In genomic region chr18:66867653-66868052, GRCh38 we compare ENCODE assay signal across 29 cellular contexts.
DNase-seq lines count a peak whose midpoint lies in the region; ATAC-seq, FAIRE-seq and TF ChIP-seq lines count a peak whose summit lies in the region.
"Had no signal": no experiment of that assay in that cellular context is flagged by ENCODE, and none has a peak within 500 bp of the region (broad histone marks: within the 10 kb centered on the region; RNA-seq: fewer than 3 reads in every experiment).

No MANE protein-coding gene starts in this region.

- POLR2A ChIA-PET in A673 (lab: Charles Lee; ENCODE audit: low non-redundant PET) (no interaction called here), OCI-LY7 (lab: Charles Lee) (no interaction called here)

- ATAC-seq in GM21737 (IDR thresholded peaks at IDR 0.05; ENCODE audit: unreplicated experiment) = no peak
- ATAC-seq: activated T-cell treated with anti-CD3 and anti-CD28 coated beads, Interleukin-2, amount 50 U/mL, for 4 hours; gastrocnemius medialis; SK-N-SH treated with all-trans-retinoic acid at 6 μM for 48 hours; T-helper 17 cell had no signal

- no peaks in the 10 kb centered on the region for H3K9me3 Mint-ChIP-seq in astrocyte (ENCODE audit: unreplicated experiment)
- H3K9me3 Mint-ChIP-seq: neural crest cell had no signal

- H3K79me2 ChIP-seq in MM.1S (ENCODE audit: low read length) (no peaks in the 10 kb centered on the region), astrocyte (ENCODE audit: insufficient read depth, low read length) (no peaks in the 10 kb centered on the region), OCI-LY7 (ENCODE audit: insufficient read depth, low read depth, low read length) (no peaks in the 10 kb centered on the region)
- H3K79me2 ChIP-seq: parathyroid adenoma had no signal

- no peaks in the 10 kb centered on the region for H3K9me3 ChIP-seq in A673 (ENCODE audit: low read depth, low read length, poor library complexity, severe bottlenecking)
- H3K9me3 ChIP-seq in MM.1S (replicated peaks; ENCODE audit: insufficient read depth, low read length) = no peaks in the 10 kb centered on the region
- H3K9me3 ChIP-seq in astrocyte (ENCODE audit: insufficient read depth, low read depth, low read length) = no peaks in the 10 kb centered on the region
- no peaks in the 10 kb centered on the region for H3K9me3 ChIP-seq in OCI-LY7 (ENCODE audit: low read length)
- H3K9me3 ChIP-seq: ascending aorta, gastrocnemius medialis, MG63, suprapubic skin had no signal

- TF ChIP-seq CTCF in A673 (conservative IDR thresholded peaks at IDR 0.05; ENCODE audit: low read depth, low read length) (no peak), MM.1S (IDR thresholded peaks at IDR 0.05; ENCODE audit: low read length) (no peak), astrocyte (IDR thresholded peaks at IDR 0.05; ENCODE audit: insufficient read depth, low read depth, low read length) (no peak), OCI-LY7 (conservative IDR thresholded peaks at IDR 0.05; ENCODE audit: low read length) (no peak)

- peak overlapping the region; percentile 77 for H3K27ac Mint-ChIP-seq in astrocyte (ENCODE audit: unreplicated experiment)
- H3K27ac Mint-ChIP-seq: immature natural killer cell, T-helper 17 cell had no signal

- H3K27me3 Mint-ChIP-seq in astrocyte (ENCODE audit: low read depth, unreplicated experiment) = no peaks in the 10 kb centered on the region
- H3K27me3 Mint-ChIP-seq: T-helper 17 cell had no signal

- FAIRE-seq in astrocyte (lab: Jason Lieb, UNC) = no peak

- H3K4me3 ChIP-seq in A673 (ENCODE audit: low read depth, low read length, poor library complexity, severe bottlenecking) = no peak overlapping the region
- H3K4me3 ChIP-seq in MM.1S (ENCODE audit: low read length) = no peak overlapping the region
- no peak overlapping the region for H3K4me3 ChIP-seq in astrocyte (ENCODE audit: insufficient read depth, low read depth, low read length)
- no peak overlapping the region for H3K4me3 ChIP-seq in OCI-LY7 (ENCODE audit: low read depth, low read length, poor library complexity, severe bottlenecking)
- H3K4me3 ChIP-seq: ascending aorta, gastrocnemius medialis, GM23248, MG63, skin epidermis, suprapubic skin had no signal

- intact Hi-C loops in A673 (cut with micrococcal nuclease; ENCODE audit: unreplicated experiment) = no loop called here
- intact Hi-C loops in OCI-LY7 (cut with micrococcal nuclease; ENCODE audit: unreplicated experiment) = no loop called here

- H3K9ac ChIP-seq in MM.1S (ENCODE audit: low read length) (no peak overlapping the region), astrocyte (ENCODE audit: low read length) (no peak overlapping the region)
- H3K9ac ChIP-seq: GM23248, parathyroid adenoma had no signal

- H3K27me3 ChIP-seq in A673 (replicated peaks; ENCODE audit: insufficient read depth, low read depth, low read length, poor library complexity) = no peaks in the 10 kb centered on the region
- no peaks in the 10 kb centered on the region for H3K27me3 ChIP-seq in MM.1S (replicated peaks; ENCODE audit: insufficient read depth, low read length)
- H3K27me3 ChIP-seq in astrocyte (ENCODE audit: insufficient read depth, low read length) = no peaks in the 10 kb centered on the region
- H3K27me3 ChIP-seq: ascending aorta, gastrocnemius medialis, MG63, suprapubic skin had no signal

- H3F3A ChIP-seq in MM.1S (ENCODE audit: insufficient read depth, low read length) = no peaks in the 10 kb centered on the region

- H3K4me2 ChIP-seq in MM.1S (ENCODE audit: low read depth, low read length) (no peak overlapping the region), astrocyte (ENCODE audit: low read length) (no peak overlapping the region), OCI-LY7 (ENCODE audit: low read length) (no peak overlapping the region)

- CTCF ChIA-PET in A673 (lab: Charles Lee) = no interaction called here
- CTCF ChIA-PET in OCI-LY7 (lab: Charles Lee; ENCODE audit: unreplicated experiment) = no interaction called here

- H3K4me1 ChIP-seq in A673 (ENCODE audit: insufficient read depth, low read length, poor library complexity, severe bottlenecking) (peaks cover 5% of the 10 kb centered on the region), MM.1S (ENCODE audit: low read length) (no peaks in the 10 kb centered on the region), astrocyte (ENCODE audit: insufficient read depth, low read length) (no peaks in the 10 kb centered on the region), OCI-LY7 (ENCODE audit: insufficient read depth, low read length, poor library complexity, severe bottlenecking) (no peaks in the 10 kb centered on the region)
- H3K4me1 ChIP-seq: ascending aorta, gastrocnemius medialis, parathyroid adenoma, suprapubic skin had no signal

- H3K9me2 ChIP-seq in MM.1S (replicated peaks; ENCODE audit: insufficient read depth, low read length) (no peaks in the 10 kb centered on the region), OCI-LY7 (ENCODE audit: insufficient read depth, low read length) (no peaks in the 10 kb centered on the region)

- H3K4me3 Mint-ChIP-seq in astrocyte (ENCODE audit: unreplicated experiment) = no peak overlapping the region
- H3K4me3 Mint-ChIP-seq: activated T-cell treated with anti-CD3 and anti-CD28 coated beads, Interleukin-2, amount 50 U/mL, for 4 hours; immature natural killer cell; neural crest cell; T-helper 17 cell had no signal

- peaks cover 10% of the 10 kb centered on the region for H3K4me1 Mint-ChIP-seq in astrocyte (ENCODE audit: low read depth, unreplicated experiment)
- H3K4me1 Mint-ChIP-seq: immature natural killer cell, T-helper 17 cell had no signal

- H3K36me3 ChIP-seq in A673 (ENCODE audit: insufficient read depth, low read length, poor library complexity, severe bottlenecking) = no peaks in the 10 kb centered on the region
- no peaks in the 10 kb centered on the region for H3K36me3 ChIP-seq in MM.1S (replicated peaks; ENCODE audit: insufficient read depth, low read length)
- H3K36me3 ChIP-seq in astrocyte (ENCODE audit: insufficient read depth, low read length) = no peaks in the 10 kb centered on the region
- H3K36me3 ChIP-seq in OCI-LY7 (ENCODE audit: insufficient read depth, low read length) = no peaks in the 10 kb centered on the region
- H3K36me3 ChIP-seq: ascending aorta, gastrocnemius medialis, MG63, suprapubic skin had no signal

- BruUV-seq in A673 (replicated peaks; lab: Mats Ljungman, UMichigan) (no TSS peak), OCI-LY7 (replicated peaks; lab: Mats Ljungman, UMichigan) (no TSS peak)

- H2AFZ ChIP-seq in MM.1S (ENCODE audit: low read length) (no peak overlapping the region), astrocyte (ENCODE audit: low read depth, low read length) (no peak overlapping the region), OCI-LY7 (ENCODE audit: low read length) (no peak overlapping the region)
- H2AFZ ChIP-seq: GM23248, parathyroid adenoma had no signal

- H3K27ac ChIP-seq in A673 (ENCODE audit: low read depth, low read length, poor library complexity, severe bottlenecking) (no peak overlapping the region), MM.1S (ENCODE audit: low read length) (no peak overlapping the region), astrocyte (ENCODE audit: low read depth, low read length) (no peak overlapping the region), OCI-LY7 (ENCODE audit: low read depth, low read length, poor library complexity, severe bottlenecking) (no peak overlapping the region)
- H3K27ac ChIP-seq: ascending aorta, gastrocnemius medialis, GM23248, parathyroid adenoma, skin epidermis, suprapubic skin had no signal

- H3K36me3 Mint-ChIP-seq in astrocyte (ENCODE audit: low read depth, unreplicated experiment) = no peaks in the 10 kb centered on the region
- H3K36me3 Mint-ChIP-seq: immature natural killer cell had no signal

- peak; percentile 6 for DNase-seq in A673 (ENCODE audit: low spot score)
- DNase-seq in MM.1S = peak; percentile 9
- peak; percentile 75 for DNase-seq in astrocyte (ENCODE audit: low read depth)
- peak; percentile 7 for DNase-seq in glomerular visceral epithelial cell (ENCODE audit: extremely low spot score)
- no peak for DNase-seq in activated naive CD4-positive, alpha-beta T cell treated with Interleukin-2 at 50 U/mL for 16 hours
- DNase-seq in OCI-LY7 (ENCODE audit: low spot score) = no peak
- no peak for DNase-seq in HT-29 (ENCODE audit: low spot score)
- DNase-seq: activated gamma-delta T cell treated with Interleukin-2 at 50 U/mL for 16 hours; activated T-cell treated with anti-CD3 and anti-CD28 coated beads, Interleukin-2, amount 50 U/mL, for 4 hours; DND-41; gastrocnemius medialis; GM23248; hypothalamus; immature natural killer cell; KBM-7; MG63; NCI-H1417; NCI-H2081; NCI-H446 treated with DMSO at 0.1 percent for 48 hours; retina; stimulated activated naive CD4-positive, alpha-beta T cell treated with Interleukin-2 at 50 U/mL for 16 hours; T-helper 17 cell had no signal

- H4K20me1 ChIP-seq in MM.1S (ENCODE audit: insufficient read depth, low read length) (no peaks in the 10 kb centered on the region), astrocyte (ENCODE audit: insufficient read depth, low read length) (no peaks in the 10 kb centered on the region), OCI-LY7 (ENCODE audit: insufficient read depth, low read length) (no peaks in the 10 kb centered on the region)

Comparison
In these comparisons a context has a peak if more than half of its experiments do, and no peak if none do; other contexts are left out.
1. DNase-seq: peak in A673 (single experiment), MM.1S (single experiment), astrocyte (single experiment) and glomerular visceral epithelial cell (single experiment); none in activated naive CD4-positive, alpha-beta T cell treated with Interleukin-2 at 50 U/mL for 16 hours (single experiment), OCI-LY7 (single experiment) and HT-29 (single experiment).